ENCODE assay signal across 27 cellular contexts in genomic region chr2:48176876-48177275, GRCh38.
"Had no signal": no experiment of that assay in that cellular context is flagged by ENCODE, and none has a peak within 500 bp of the region (broad histone marks: within the 10 kb centered on the region; RNA-seq: fewer than 3 reads in every experiment).

No MANE protein-coding gene starts in this region.

- H3K27me3 Mint-ChIP-seq: dendritic cell treated with granulocyte-macrophage colony-stimulating factor and Interleukin-4, amounts not matched to agents 40 ng/mL and 50 ng/mL, for 4 days had no signal

- H3K4me3 ChIP-seq: colonic mucosa, coronary artery, dorsolateral prefrontal cortex, esophagus muscularis mucosa, esophagus squamous epithelium, gastrocnemius medialis, gastroesophageal sphincter, heart left ventricle had no signal

- H3K4me1 ChIP-seq: colonic mucosa, esophagus muscularis mucosa, esophagus squamous epithelium, gastrocnemius medialis, gastroesophageal sphincter had no signal

- H3K27me3 ChIP-seq: colonic mucosa, dorsolateral prefrontal cortex, esophagus muscularis mucosa, esophagus squamous epithelium, foreskin keratinocyte, gastrocnemius medialis, gastroesophageal sphincter, heart left ventricle had no signal

- H3K27ac Mint-ChIP-seq: dendritic cell treated with granulocyte-macrophage colony-stimulating factor and Interleukin-4, amounts not matched to agents 40 ng/mL and 50 ng/mL, for 4 days; effector memory CD8-positive, alpha-beta T cell; endodermal cell had no signal

- H3K27ac ChIP-seq: colonic mucosa, coronary artery, dorsolateral prefrontal cortex, epithelial cell of prostate, esophagus muscularis mucosa, esophagus squamous epithelium, foreskin keratinocyte, gastrocnemius medialis, gastroesophageal sphincter, heart left ventricle had no signal

- FAIRE-seq: colon, endometrium, endothelial cell of umbilical vein, frontal cortex had no signal

- H3K9me3 Mint-ChIP-seq: effector memory CD8-positive, alpha-beta T cell; endodermal cell had no signal

- ATAC-seq: effector memory CD8-positive, alpha-beta T cell; foreskin keratinocyte; gastrocnemius medialis; gastroesophageal sphincter; heart left ventricle had no signal

- H3K4me1 Mint-ChIP-seq: endodermal cell had no signal

- H3K36me3 ChIP-seq: colonic mucosa, esophagus muscularis mucosa, esophagus squamous epithelium, gastrocnemius medialis, gastroesophageal sphincter, heart left ventricle had no signal

- DNase-seq: colonic mucosa; cortex of kidney; dermis blood vessel endothelial cell; dorsolateral prefrontal cortex; effector CD4-positive, alpha-beta T cell; effector CD8-positive, alpha-beta T cell; effector memory CD4-positive, alpha-beta T cell; effector memory CD8-positive, alpha-beta T cell; endodermal cell; erythroblast; esophagus squamous epithelium; foreskin fibroblast; foreskin keratinocyte; foreskin melanocyte; gastrocnemius medialis; glutamatergic neuron; head of caudate nucleus; heart left ventricle had no signal

- H3K4me3 Mint-ChIP-seq: dendritic cell treated with granulocyte-macrophage colony-stimulating factor and Interleukin-4, amounts not matched to agents 40 ng/mL and 50 ng/mL, for 4 days; effector memory CD8-positive, alpha-beta T cell; endodermal cell had no signal

- H3K9me3 ChIP-seq: colonic mucosa, esophagus muscularis mucosa, esophagus squamous epithelium, gastrocnemius medialis, gastroesophageal sphincter had no signal
